Comparison of ENCODE assay signal across 8 cellular contexts in the genomic region with DNA sequence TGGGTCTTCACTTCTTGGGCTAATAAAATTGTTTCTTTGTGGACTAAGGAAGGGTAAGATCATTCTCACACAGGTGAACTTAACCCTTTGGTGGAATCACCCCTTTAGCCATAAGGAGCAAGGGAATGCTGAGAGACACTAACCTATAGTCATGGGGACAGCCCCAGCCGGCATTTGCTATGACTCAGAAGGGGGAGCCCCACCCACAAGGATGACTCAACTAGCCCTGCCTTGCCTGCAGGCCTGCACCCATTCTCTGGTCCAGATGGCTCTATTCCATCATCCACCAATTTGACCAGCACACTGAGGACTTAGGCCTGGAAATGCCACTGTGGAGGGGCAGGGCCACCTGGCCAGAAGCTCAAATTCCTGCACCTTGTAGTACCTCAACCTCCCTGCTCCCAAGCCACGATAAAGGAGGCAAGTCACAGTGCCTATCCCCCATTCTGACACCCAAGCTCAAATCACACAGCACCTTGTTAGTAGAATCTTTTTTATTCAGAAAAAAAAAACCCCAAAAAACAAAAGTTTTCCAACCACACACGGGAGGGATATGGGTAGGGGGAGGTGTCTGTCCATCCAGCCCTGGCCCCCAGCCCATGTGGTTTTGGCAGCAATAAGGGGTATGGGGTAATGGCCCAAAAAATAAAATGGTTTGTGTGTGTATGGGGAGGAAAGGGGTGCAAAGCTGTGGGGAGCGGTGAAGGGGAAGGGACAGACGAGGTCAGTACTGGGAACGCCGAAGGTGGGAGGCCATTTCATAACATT. TPM values are rescaled to one million over a fixed set of nuclear protein-coding genes. Genes with fewer than 3 reads are reported as not detected.
DNase-seq lines count a peak whose midpoint lies in the region; ATAC-seq, FAIRE-seq and TF ChIP-seq lines count a peak whose summit lies in the region.

No MANE protein-coding gene starts in this region.

- H3K4me1 ChIP-seq in cardiac muscle cell (ENCODE audit: low read depth): peaks cover 15% of the 10 kb centered on the region

- intact Hi-C loops in sciatic nerve (cut with DNase I): no loop called here

- H3K36me3 ChIP-seq in cardiac muscle cell: peaks cover 32% of the 10 kb centered on the region

- no peak for ATAC-seq in sciatic nerve
- ATAC-seq in HG02840 (IDR thresholded peaks at IDR 0.05; ENCODE audit: low FRiP score, unreplicated experiment): no peak

- H3K4me3 ChIP-seq in cardiac muscle cell: no peak overlapping the region

- H3K27ac ChIP-seq in RWPE1 (peak overlapping the region; percentile 100), cardiac muscle cell (peak overlapping the region; percentile 94)

- TF ChIP-seq POLR2A in H54 (IDR thresholded peaks at IDR 0.05; ENCODE audit: low read depth, low read length): peak; percentile 37; the same call in 1 of the 2 replicates

- DNase-seq in AG09319 (ENCODE audit: extremely low read depth, low read depth) (peak; percentile 68), H54 (ENCODE audit: insufficient read length, low spot score) (peak; percentile 92), RWPE1 (ENCODE audit: low spot score) (peak; percentile 95), cardiac muscle cell (ENCODE audit: low read depth in 1 of 2, low spot score in 1 of 2) (peak in 1 of 2 donors; percentile 90), sciatic nerve (ENCODE audit: low spot score) (peak; percentile 84), NCI-H510A treated with DMSO at 0.1 percent for 48 hours (lab: John Stamatoyannopoulos, UW) (no peak)
- DNase-seq in activated naive CD4-positive, alpha-beta T cell treated with Interleukin-2 at 50 U/mL for 16 hours: peak; percentile 89

- CTCF ChIA-PET in RWPE1 (lab: Yijun Ruan, JAX): interaction anchor here (0.9 kb wide), 1 partner anchor 23 kb away, joined by 3 read pairs; no protein-coding TSS in a partner anchor

- POLR2A ChIA-PET in RWPE1 (lab: Yijun Ruan, JAX; ENCODE audit: low non-redundant PET): interaction anchor here (1.3 kb wide), 1 partner anchor 24 kb away, joined by 3 read pairs; no protein-coding TSS in a partner anchor

- TF ChIP-seq CTCF in AG09319 (IDR thresholded peaks at IDR 0.05; ENCODE audit: low read depth, low read length) (no peak), RWPE1 (conservative IDR thresholded peaks at IDR 0.05; ENCODE audit: low read depth) (no peak), cardiac muscle cell (IDR thresholded peaks at IDR 0.05; ENCODE audit: low read depth, low read length) (no peak)

- FAIRE-seq in H54 (lab: Jason Lieb, UNC): peak; percentile 89

- no peaks in the 10 kb centered on the region for H3K9me3 ChIP-seq in cardiac muscle cell (ENCODE audit: low read depth)

- H3K27me3 ChIP-seq in cardiac muscle cell: no peaks in the 10 kb centered on the region

RNA-seq across cellular contexts. Expression of a gene that starts 3.0 kb away (rescaled TPM):
- total RNA-seq in cardiac muscle cell: 1,337 and 2,688 TPM in 2 replicates
- 1,185 and 1,476 TPM in 2 replicates for polyA plus RNA-seq in cardiac muscle cell
- 234 TPM for total RNA-seq in sciatic nerve

RNA-seq across cellular contexts. Expression of a gene that starts 5.3 kb away (rescaled TPM):
- total RNA-seq in cardiac muscle cell (67.4 and 73.4 TPM in 2 replicates), sciatic nerve (76.5 TPM)
- 71.4 and 77.1 TPM in 2 replicates for polyA plus RNA-seq in cardiac muscle cell

RNA-seq across cellular contexts. Expression of a gene that starts 5.5 kb away (rescaled TPM):
- total RNA-seq in cardiac muscle cell: 118 and 127 TPM in 2 replicates
- 223 and 229 TPM in 2 replicates for polyA plus RNA-seq in cardiac muscle cell
- 28.3 TPM for total RNA-seq in sciatic nerve

RNA-seq across cellular contexts. Expression of a gene that starts 5.6 kb away (rescaled TPM):
- total RNA-seq in cardiac muscle cell (595 and 1,068 TPM in 2 replicates), sciatic nerve (5.1 TPM)
- polyA plus RNA-seq in cardiac muscle cell: 955 and 1,853 TPM in 2 replicates

RNA-seq across cellular contexts. Expression of a gene that starts 13.3 kb away (rescaled TPM):
- total RNA-seq in cardiac muscle cell (not detected in 2 replicates), sciatic nerve (not detected)
- 0.61 and 0.81 TPM in 2 replicates for polyA plus RNA-seq in cardiac muscle cell
